ENCODE assay signal across 2 cellular contexts in the genomic region with DNA sequence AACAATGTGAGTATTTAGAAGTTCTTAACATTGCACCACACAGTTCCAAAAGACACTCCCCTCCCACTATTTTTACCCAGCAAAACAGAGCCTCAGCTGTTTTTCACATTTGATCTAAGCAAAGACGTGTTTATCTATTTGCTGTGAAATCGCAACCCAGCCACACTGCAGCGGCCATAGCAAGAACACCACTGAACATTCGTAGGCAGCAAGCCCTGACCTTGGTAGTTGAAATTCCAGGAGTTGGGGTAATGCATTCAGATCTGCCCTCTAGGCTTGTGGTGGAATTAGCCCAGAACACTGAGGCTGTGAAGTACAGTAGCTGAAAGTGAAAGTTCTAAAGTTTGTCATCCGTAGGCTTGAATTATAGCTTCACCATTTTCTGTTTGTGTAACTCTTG.
TF ChIP-seq lines count a peak whose summit lies in the region.

No MANE protein-coding gene starts in this region.

TF ChIP-seq in HepG2, 621 proteins besides CTCF, POLR2A, EP300 and RAD21:
- TF ChIP-seq ZNF629 (CRISPR knock-in tag; conservative IDR thresholded peaks at IDR 0.05) (no peak), KLF16 (CRISPR knock-in tag; IDR thresholded peaks at IDR 0.05) (no peak), ZNF543 (CRISPR knock-in tag; IDR thresholded peaks at IDR 0.05) (no peak), NFIB (CRISPR knock-in tag; IDR thresholded peaks at IDR 0.05; ENCODE audit: borderline replicate concordance) (no peak), ZFP82 (CRISPR knock-in tag; IDR thresholded peaks at IDR 0.05; ENCODE audit: borderline replicate concordance) (no peak), PITX1 (CRISPR knock-in tag; IDR thresholded peaks at IDR 0.05) (no peak), ZIK1 (CRISPR knock-in tag; IDR thresholded peaks at IDR 0.05; ENCODE audit: borderline replicate concordance, low read depth) (no peak)
- TF ChIP-seq, protein P1, sequence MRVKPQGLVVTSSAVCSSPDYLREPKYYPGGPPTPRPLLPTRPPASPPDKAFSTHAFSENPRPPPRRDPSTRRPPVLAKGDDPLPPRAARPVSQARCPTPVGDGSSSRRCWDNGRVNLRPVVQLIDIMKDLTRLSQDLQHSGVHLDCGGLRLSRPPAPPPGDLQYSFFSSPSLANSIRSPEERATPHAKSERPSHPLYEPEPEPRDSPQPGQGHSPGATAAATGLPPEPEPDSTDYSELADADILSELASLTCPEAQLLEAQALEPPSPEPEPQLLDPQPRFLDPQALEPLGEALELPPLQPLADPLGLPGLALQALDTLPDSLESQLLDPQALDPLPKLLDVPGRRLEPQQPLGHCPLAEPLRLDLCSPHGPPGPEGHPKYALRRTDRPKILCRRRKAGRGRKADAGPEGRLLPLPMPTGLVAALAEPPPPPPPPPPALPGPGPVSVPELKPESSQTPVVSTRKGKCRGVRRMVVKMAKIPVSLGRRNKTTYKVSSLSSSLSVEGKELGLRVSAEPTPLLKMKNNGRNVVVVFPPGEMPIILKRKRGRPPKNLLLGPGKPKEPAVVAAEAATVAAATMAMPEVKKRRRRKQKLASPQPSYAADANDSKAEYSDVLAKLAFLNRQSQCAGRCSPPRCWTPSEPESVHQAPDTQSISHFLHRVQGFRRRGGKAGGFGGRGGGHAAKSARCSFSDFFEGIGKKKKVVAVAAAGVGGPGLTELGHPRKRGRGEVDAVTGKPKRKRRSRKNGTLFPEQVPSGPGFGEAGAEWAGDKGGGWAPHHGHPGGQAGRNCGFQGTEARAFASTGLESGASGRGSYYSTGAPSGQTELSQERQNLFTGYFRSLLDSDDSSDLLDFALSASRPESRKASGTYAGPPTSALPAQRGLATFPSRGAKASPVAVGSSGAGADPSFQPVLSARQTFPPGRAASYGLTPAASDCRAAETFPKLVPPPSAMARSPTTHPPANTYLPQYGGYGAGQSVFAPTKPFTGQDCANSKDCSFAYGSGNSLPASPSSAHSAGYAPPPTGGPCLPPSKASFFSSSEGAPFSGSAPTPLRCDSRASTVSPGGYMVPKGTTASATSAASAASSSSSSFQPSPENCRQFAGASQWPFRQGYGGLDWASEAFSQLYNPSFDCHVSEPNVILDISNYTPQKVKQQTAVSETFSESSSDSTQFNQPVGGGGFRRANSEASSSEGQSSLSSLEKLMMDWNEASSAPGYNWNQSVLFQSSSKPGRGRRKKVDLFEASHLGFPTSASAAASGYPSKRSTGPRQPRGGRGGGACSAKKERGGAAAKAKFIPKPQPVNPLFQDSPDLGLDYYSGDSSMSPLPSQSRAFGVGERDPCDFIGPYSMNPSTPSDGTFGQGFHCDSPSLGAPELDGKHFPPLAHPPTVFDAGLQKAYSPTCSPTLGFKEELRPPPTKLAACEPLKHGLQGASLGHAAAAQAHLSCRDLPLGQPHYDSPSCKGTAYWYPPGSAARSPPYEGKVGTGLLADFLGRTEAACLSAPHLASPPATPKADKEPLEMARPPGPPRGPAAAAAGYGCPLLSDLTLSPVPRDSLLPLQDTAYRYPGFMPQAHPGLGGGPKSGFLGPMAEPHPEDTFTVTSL (CRISPR knock-in tag; IDR thresholded peaks at IDR 0.05; ENCODE audit: borderline replicate concordance), result no peak
- TF ChIP-seq, protein P2, sequence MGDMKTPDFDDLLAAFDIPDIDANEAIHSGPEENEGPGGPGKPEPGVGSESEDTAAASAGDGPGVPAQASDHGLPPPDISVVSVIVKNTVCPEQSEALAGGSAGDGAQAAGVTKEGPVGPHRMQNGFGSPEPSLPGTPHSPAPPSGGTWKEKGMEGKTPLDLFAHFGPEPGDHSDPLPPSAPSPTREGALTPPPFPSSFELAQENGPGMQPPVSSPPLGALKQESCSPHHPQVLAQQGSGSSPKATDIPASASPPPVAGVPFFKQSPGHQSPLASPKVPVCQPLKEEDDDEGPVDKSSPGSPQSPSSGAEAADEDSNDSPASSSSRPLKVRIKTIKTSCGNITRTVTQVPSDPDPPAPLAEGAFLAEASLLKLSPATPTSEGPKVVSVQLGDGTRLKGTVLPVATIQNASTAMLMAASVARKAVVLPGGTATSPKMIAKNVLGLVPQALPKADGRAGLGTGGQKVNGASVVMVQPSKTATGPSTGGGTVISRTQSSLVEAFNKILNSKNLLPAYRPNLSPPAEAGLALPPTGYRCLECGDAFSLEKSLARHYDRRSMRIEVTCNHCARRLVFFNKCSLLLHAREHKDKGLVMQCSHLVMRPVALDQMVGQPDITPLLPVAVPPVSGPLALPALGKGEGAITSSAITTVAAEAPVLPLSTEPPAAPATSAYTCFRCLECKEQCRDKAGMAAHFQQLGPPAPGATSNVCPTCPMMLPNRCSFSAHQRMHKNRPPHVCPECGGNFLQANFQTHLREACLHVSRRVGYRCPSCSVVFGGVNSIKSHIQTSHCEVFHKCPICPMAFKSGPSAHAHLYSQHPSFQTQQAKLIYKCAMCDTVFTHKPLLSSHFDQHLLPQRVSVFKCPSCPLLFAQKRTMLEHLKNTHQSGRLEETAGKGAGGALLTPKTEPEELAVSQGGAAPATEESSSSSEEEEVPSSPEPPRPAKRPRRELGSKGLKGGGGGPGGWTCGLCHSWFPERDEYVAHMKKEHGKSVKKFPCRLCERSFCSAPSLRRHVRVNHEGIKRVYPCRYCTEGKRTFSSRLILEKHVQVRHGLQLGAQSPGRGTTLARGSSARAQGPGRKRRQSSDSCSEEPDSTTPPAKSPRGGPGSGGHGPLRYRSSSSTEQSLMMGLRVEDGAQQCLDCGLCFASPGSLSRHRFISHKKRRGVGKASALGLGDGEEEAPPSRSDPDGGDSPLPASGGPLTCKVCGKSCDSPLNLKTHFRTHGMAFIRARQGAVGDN (CRISPR knock-in tag; IDR thresholded peaks at IDR 0.05), result no peak

TF ChIP-seq in H1, 55 proteins besides CTCF, POLR2A, EP300 and RAD21:
- TF ChIP-seq, protein P3, sequence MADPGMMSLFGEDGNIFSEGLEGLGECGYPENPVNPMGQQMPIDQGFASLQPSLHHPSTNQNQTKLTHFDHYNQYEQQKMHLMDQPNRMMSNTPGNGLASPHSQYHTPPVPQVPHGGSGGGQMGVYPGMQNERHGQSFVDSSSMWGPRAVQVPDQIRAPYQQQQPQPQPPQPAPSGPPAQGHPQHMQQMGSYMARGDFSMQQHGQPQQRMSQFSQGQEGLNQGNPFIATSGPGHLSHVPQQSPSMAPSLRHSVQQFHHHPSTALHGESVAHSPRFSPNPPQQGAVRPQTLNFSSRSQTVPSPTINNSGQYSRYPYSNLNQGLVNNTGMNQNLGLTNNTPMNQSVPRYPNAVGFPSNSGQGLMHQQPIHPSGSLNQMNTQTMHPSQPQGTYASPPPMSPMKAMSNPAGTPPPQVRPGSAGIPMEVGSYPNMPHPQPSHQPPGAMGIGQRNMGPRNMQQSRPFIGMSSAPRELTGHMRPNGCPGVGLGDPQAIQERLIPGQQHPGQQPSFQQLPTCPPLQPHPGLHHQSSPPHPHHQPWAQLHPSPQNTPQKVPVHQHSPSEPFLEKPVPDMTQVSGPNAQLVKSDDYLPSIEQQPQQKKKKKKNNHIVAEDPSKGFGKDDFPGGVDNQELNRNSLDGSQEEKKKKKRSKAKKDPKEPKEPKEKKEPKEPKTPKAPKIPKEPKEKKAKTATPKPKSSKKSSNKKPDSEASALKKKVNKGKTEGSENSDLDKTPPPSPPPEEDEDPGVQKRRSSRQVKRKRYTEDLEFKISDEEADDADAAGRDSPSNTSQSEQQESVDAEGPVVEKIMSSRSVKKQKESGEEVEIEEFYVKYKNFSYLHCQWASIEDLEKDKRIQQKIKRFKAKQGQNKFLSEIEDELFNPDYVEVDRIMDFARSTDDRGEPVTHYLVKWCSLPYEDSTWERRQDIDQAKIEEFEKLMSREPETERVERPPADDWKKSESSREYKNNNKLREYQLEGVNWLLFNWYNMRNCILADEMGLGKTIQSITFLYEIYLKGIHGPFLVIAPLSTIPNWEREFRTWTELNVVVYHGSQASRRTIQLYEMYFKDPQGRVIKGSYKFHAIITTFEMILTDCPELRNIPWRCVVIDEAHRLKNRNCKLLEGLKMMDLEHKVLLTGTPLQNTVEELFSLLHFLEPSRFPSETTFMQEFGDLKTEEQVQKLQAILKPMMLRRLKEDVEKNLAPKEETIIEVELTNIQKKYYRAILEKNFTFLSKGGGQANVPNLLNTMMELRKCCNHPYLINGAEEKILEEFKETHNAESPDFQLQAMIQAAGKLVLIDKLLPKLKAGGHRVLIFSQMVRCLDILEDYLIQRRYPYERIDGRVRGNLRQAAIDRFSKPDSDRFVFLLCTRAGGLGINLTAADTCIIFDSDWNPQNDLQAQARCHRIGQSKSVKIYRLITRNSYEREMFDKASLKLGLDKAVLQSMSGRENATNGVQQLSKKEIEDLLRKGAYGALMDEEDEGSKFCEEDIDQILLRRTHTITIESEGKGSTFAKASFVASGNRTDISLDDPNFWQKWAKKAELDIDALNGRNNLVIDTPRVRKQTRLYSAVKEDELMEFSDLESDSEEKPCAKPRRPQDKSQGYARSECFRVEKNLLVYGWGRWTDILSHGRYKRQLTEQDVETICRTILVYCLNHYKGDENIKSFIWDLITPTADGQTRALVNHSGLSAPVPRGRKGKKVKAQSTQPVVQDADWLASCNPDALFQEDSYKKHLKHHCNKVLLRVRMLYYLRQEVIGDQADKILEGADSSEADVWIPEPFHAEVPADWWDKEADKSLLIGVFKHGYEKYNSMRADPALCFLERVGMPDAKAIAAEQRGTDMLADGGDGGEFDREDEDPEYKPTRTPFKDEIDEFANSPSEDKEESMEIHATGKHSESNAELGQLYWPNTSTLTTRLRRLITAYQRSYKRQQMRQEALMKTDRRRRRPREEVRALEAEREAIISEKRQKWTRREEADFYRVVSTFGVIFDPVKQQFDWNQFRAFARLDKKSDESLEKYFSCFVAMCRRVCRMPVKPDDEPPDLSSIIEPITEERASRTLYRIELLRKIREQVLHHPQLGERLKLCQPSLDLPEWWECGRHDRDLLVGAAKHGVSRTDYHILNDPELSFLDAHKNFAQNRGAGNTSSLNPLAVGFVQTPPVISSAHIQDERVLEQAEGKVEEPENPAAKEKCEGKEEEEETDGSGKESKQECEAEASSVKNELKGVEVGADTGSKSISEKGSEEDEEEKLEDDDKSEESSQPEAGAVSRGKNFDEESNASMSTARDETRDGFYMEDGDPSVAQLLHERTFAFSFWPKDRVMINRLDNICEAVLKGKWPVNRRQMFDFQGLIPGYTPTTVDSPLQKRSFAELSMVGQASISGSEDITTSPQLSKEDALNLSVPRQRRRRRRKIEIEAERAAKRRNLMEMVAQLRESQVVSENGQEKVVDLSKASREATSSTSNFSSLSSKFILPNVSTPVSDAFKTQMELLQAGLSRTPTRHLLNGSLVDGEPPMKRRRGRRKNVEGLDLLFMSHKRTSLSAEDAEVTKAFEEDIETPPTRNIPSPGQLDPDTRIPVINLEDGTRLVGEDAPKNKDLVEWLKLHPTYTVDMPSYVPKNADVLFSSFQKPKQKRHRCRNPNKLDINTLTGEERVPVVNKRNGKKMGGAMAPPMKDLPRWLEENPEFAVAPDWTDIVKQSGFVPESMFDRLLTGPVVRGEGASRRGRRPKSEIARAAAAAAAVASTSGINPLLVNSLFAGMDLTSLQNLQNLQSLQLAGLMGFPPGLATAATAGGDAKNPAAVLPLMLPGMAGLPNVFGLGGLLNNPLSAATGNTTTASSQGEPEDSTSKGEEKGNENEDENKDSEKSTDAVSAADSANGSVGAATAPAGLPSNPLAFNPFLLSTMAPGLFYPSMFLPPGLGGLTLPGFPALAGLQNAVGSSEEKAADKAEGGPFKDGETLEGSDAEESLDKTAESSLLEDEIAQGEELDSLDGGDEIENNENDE (IDR thresholded peaks at IDR 0.05; ENCODE audit: insufficient replicate concordance, low read length), result no peak
- TF ChIP-seq TEAD4 (IDR thresholded peaks at IDR 0.05; ENCODE audit: low read depth, low read length), result no peak
